Comparison of ENCODE assay signal across 2 cellular contexts in genomic region chr14:51095854-51096823, GRCh38.
A peak's percentile ranks its signal among the peaks of the same experiment; 100 is the strongest.
TF ChIP-seq lines count a peak whose summit lies in the region.

No MANE protein-coding gene starts in this region.

TF ChIP-seq in GM23338, 12 proteins besides CTCF, POLR2A, EP300 and RAD21:
- TF ChIP-seq ZNF462 (CRISPR knock-in tag; IDR thresholded peaks at IDR 0.05) (no peak), ETS1 (IDR thresholded peaks at IDR 0.05) (no peak), STAT1 (IDR thresholded peaks at IDR 0.05; ENCODE audit: unreplicated experiment) (no peak), ZNF114 (CRISPR knock-in tag; IDR thresholded peaks at IDR 0.05) (no peak), NANOG (IDR thresholded peaks at IDR 0.05; ENCODE audit: borderline replicate concordance) (no peak)

TF ChIP-seq in HepG2, 621 proteins besides CTCF, POLR2A, EP300 and RAD21:
- TF ChIP-seq MAX (IDR thresholded peaks at IDR 0.05) (peak; percentile 26; the same call in 1 of the 2 replicates), TFAP4 (IDR thresholded peaks at IDR 0.05; ENCODE audit: borderline replicate concordance, low read depth) (no peak), KLF15 (CRISPR knock-in tag; IDR thresholded peaks at IDR 0.05; ENCODE audit: borderline replicate concordance) (no peak), HNRNPK (IDR thresholded peaks at IDR 0.05; ENCODE audit: low read depth, low read length, poor library complexity, severe bottlenecking) (peak; percentile 86), ZNF263 (CRISPR knock-in tag; IDR thresholded peaks at IDR 0.05) (0 out of 2 replicates have a peak, but pooled peaks have one; percentile 4), GPN1 (CRISPR knock-in tag; IDR thresholded peaks at IDR 0.05; ENCODE audit: borderline replicate concordance) (no peak), MTERF4 (CRISPR knock-in tag; IDR thresholded peaks at IDR 0.05) (no peak), NAIF1 (CRISPR knock-in tag; IDR thresholded peaks at IDR 0.05; ENCODE audit: borderline replicate concordance) (no peak), ATF3 (CRISPR knock-in tag; IDR thresholded peaks at IDR 0.05) (no peak)
